ENCODE assay signal across 1 cellular context in the genomic region with DNA sequence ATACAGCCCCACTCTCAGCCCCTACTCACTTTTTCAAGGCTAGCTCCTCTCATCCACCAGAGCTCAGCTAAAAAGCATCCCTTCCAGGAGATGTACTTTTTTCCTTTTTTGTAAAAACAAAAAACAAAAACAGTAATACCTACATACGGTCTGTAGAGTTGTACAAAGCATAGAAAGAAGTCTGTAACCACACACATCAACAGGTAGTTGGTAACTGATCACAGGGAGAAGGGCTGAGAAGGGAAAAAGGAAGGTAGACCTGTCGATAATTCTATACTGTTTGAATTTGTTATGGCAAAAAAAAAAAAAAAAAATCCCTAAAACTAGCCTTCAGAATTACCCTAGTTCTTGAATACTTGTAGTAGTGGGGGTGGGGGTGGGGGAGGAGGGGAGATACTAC.
TF ChIP-seq lines count a peak whose summit lies in the region.

No MANE protein-coding gene starts in this region.

TF ChIP-seq in GM23338, 12 proteins besides CTCF, POLR2A, EP300 and RAD21 (continued from another document):
- TF ChIP-seq, protein P1, sequence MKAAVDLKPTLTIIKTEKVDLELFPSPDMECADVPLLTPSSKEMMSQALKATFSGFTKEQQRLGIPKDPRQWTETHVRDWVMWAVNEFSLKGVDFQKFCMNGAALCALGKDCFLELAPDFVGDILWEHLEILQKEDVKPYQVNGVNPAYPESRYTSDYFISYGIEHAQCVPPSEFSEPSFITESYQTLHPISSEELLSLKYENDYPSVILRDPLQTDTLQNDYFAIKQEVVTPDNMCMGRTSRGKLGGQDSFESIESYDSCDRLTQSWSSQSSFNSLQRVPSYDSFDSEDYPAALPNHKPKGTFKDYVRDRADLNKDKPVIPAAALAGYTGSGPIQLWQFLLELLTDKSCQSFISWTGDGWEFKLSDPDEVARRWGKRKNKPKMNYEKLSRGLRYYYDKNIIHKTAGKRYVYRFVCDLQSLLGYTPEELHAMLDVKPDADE (IDR thresholded peaks at IDR 0.05): no peak
- TF ChIP-seq, protein P2, sequence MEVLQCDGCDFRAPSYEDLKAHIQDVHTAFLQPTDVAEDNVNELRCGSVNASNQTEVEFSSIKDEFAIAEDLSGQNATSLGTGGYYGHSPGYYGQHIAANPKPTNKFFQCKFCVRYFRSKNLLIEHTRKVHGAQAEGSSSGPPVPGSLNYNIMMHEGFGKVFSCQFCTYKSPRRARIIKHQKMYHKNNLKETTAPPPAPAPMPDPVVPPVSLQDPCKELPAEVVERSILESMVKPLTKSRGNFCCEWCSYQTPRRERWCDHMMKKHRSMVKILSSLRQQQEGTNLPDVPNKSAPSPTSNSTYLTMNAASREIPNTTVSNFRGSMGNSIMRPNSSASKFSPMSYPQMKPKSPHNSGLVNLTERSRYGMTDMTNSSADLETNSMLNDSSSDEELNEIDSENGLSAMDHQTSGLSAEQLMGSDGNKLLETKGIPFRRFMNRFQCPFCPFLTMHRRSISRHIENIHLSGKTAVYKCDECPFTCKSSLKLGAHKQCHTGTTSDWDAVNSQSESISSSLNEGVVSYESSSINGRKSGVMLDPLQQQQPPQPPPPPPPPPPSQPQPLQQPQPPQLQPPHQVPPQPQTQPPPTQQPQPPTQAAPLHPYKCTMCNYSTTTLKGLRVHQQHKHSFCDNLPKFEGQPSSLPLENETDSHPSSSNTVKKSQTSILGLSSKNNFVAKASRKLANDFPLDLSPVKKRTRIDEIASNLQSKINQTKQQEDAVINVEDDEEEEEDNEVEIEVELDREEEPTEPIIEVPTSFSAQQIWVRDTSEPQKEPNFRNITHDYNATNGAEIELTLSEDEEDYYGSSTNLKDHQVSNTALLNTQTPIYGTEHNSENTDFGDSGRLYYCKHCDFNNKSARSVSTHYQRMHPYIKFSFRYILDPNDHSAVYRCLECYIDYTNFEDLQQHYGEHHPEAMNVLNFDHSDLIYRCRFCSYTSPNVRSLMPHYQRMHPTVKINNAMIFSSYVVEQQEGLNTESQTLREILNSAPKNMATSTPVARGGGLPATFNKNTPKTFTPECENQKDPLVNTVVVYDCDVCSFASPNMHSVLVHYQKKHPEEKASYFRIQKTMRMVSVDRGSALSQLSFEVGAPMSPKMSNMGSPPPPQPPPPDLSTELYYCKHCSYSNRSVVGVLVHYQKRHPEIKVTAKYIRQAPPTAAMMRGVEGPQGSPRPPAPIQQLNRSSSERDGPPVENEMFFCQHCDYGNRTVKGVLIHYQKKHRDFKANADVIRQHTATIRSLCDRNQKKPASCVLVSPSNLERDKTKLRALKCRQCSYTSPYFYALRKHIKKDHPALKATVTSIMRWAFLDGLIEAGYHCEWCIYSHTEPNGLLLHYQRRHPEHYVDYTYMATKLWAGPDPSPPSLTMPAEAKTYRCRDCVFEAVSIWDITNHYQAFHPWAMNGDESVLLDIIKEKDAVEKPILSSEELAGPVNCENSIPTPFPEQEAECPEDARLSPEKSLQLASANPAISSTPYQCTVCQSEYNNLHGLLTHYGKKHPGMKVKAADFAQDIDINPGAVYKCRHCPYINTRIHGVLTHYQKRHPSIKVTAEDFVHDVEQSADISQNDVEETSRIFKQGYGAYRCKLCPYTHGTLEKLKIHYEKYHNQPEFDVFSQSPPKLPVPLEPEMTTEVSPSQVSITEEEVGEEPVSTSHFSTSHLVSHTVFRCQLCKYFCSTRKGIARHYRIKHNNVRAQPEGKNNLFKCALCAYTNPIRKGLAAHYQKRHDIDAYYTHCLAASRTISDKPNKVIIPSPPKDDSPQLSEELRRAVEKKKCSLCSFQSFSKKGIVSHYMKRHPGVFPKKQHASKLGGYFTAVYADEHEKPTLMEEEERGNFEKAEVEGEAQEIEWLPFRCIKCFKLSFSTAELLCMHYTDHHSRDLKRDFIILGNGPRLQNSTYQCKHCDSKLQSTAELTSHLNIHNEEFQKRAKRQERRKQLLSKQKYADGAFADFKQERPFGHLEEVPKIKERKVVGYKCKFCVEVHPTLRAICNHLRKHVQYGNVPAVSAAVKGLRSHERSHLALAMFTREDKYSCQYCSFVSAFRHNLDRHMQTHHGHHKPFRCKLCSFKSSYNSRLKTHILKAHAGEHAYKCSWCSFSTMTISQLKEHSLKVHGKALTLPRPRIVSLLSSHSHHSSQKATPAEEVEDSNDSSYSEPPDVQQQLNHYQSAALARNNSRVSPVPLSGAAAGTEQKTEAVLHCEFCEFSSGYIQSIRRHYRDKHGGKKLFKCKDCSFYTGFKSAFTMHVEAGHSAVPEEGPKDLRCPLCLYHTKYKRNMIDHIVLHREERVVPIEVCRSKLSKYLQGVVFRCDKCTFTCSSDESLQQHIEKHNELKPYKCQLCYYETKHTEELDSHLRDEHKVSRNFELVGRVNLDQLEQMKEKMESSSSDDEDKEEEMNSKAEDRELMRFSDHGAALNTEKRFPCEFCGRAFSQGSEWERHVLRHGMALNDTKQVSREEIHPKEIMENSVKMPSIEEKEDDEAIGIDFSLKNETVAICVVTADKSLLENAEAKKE (CRISPR knock-in tag; IDR thresholded peaks at IDR 0.05): no peak
- TF ChIP-seq EZH2phosphoT487 (IDR thresholded peaks at IDR 0.05; ENCODE audit: unreplicated experiment): no peak
- no peak for TF ChIP-seq ZNF114 (CRISPR knock-in tag; IDR thresholded peaks at IDR 0.05)
- no peak for TF ChIP-seq JUNB (IDR thresholded peaks at IDR 0.05; ENCODE audit: unreplicated experiment)
